ENCODE assay signal across 6 cellular contexts in genomic region chr16:28668199-28668598, GRCh38. TPM values are rescaled to one million over a fixed set of nuclear protein-coding genes. Genes with fewer than 3 reads are reported as not detected.
A peak's percentile ranks its signal among the peaks of the same experiment; 100 is the strongest.
DNase-seq lines count a peak whose midpoint lies in the region; ATAC-seq, FAIRE-seq and TF ChIP-seq lines count a peak whose summit lies in the region.
"Not testable (repeated sequence)": the region's sequence is repeated elsewhere in the genome, so short reads cannot be mapped to it uniquely, and the experiment has no call there.
"Had no signal": no experiment of that assay in that cellular context is flagged by ENCODE, and none has a peak within 500 bp of the region (broad histone marks: within the 10 kb centered on the region; RNA-seq: fewer than 3 reads in every experiment).

No MANE protein-coding gene starts in this region.

- H3K4me3 ChIP-seq in GM23338; Panc1 (ENCODE audit: low read depth in 2 of 2, low read length in 2 of 2); K562; HepG2 (replicated peaks in 1 of 3; ENCODE audit: insufficient read depth in 1 of 3, low read depth in 2 of 3, low read length in 3 of 3); upper lobe of right lung: not testable (repeated sequence)

- CTCF ChIA-PET in Panc1 (lab: Charles Lee); K562 (lab: Yijun Ruan, JAX; ENCODE audit: low intra/inter-chr PET ratio); HepG2 (lab: Yijun Ruan, JAX; ENCODE audit: low intra/inter-chr PET ratio, low total read pairs): not testable (repeated sequence)

- H3F3A ChIP-seq in GM23338 (replicated peaks; ENCODE audit: low read depth) = not testable (repeated sequence)

- H3K36me3 ChIP-seq in GM23338 (ENCODE audit: insufficient read depth); Panc1 (ENCODE audit: control insufficient read depth, insufficient read depth, low read length); K562 (ENCODE audit: control insufficient read depth, insufficient read depth, low read length); HepG2 (replicated peaks in 1 of 2; ENCODE audit: control insufficient read depth in 1 of 2, insufficient read depth in 2 of 2, low read length in 2 of 2); upper lobe of right lung: not testable (repeated sequence)

- TF ChIP-seq CTCF in GM23338 (conservative IDR thresholded peaks at IDR 0.05; ENCODE audit: low read depth in 2 of 2); Panc1 (IDR thresholded peaks at IDR 0.05); K562 (IDR thresholded peaks at IDR 0.05 in 2 of 3, conservative IDR thresholded peaks at IDR 0.05 in 1 of 3; ENCODE audit: insufficient read depth in 2 of 3, low read depth in 1 of 3, low read length in 3 of 3); HepG2 (CRISPR knock-in tag; IDR thresholded peaks at IDR 0.05); upper lobe of right lung (IDR thresholded peaks at IDR 0.05): not testable (repeated sequence)

- intact Hi-C loops in Panc1 (cut with micrococcal nuclease; ENCODE audit: unreplicated experiment); K562 (cut with micrococcal nuclease); HepG2 (cut with micrococcal nuclease; ENCODE audit: unreplicated experiment); upper lobe of right lung (cut with DNase I): not testable (repeated sequence)

- H3K9me2 ChIP-seq in GM23338 (ENCODE audit: insufficient read depth) = not testable (repeated sequence)

- not testable (repeated sequence) for H3K27ac ChIP-seq in GM23338 (ENCODE audit: low read depth); Panc1 (ENCODE audit: low read length); K562 (ENCODE audit: extremely low read depth, low read depth, low read length); HepG2 (ENCODE audit: extremely low read length, insufficient read depth, low read length); upper lobe of right lung

- DNase-seq in GM23338 (ENCODE audit: low spot score); Panc1 (ENCODE audit: low read depth, low spot score); K562 (ENCODE audit: extremely low read depth in 1 of 4, low spot score in 3 of 4); HepG2 (ENCODE audit: low spot score); upper lobe of right lung: not testable (repeated sequence)

- TF ChIP-seq POLR2A in K562 (conservative IDR thresholded peaks at IDR 0.05); HepG2 (IDR thresholded peaks at IDR 0.05; ENCODE audit: insufficient read depth in 1 of 2, low read depth in 2 of 2, low read length in 2 of 2): not testable (repeated sequence)

- not testable (repeated sequence) for H3K27me3 Mint-ChIP-seq in GM23338 (ENCODE audit: insufficient read depth, low read depth, poor library complexity)

- not testable (repeated sequence) for H3K27ac Mint-ChIP-seq in GM23338

- H3K79me2 ChIP-seq in GM23338 (replicated peaks; ENCODE audit: insufficient read depth); K562 (ENCODE audit: control insufficient read depth, insufficient read depth, low read length); HepG2 (ENCODE audit: insufficient read depth, low read length): not testable (repeated sequence)

- not testable (repeated sequence) for H2AFZ ChIP-seq in GM23338; K562 (ENCODE audit: low read depth, low read length); HepG2 (ENCODE audit: low read length)

- not testable (repeated sequence) for H3K4me1 ChIP-seq in GM23338 (ENCODE audit: insufficient read depth); Panc1 (ENCODE audit: control insufficient read depth, insufficient read depth, low read length); K562 (replicated peaks in 1 of 2; ENCODE audit: control insufficient read depth in 2 of 2, insufficient read depth in 2 of 2, low read length in 2 of 2); HepG2 (ENCODE audit: insufficient read depth, low read length); upper lobe of right lung

- WGBS in K562 (ENCODE audit: insufficient coverage, low coverage, missing lambda C conversion rate) = no CpG with 5 or more reads among the region's 4 CpGs
- no CpG with 5 or more reads among the region's 4 CpGs for WGBS in HepG2 (ENCODE audit: low lambda C conversion rate)

- not testable (repeated sequence) for BruUV-seq in Panc1 (replicated peaks; lab: Mats Ljungman, UMichigan); K562 (replicated peaks; lab: Mats Ljungman, UMichigan); HepG2 (replicated peaks; lab: Mats Ljungman, UMichigan)

- not testable (repeated sequence) for H3K9me3 Mint-ChIP-seq in GM23338

- not testable (repeated sequence) for H3K36me3 Mint-ChIP-seq in GM23338 (ENCODE audit: low read depth)

- H3K9me3 ChIP-seq in Panc1 (ENCODE audit: control insufficient read depth, insufficient read depth, low read depth, low read length); K562 (replicated peaks; ENCODE audit: control insufficient read depth, insufficient read depth, low read depth, low read length); HepG2 (ENCODE audit: low read length); upper lobe of right lung: not testable (repeated sequence)

- not testable (repeated sequence) for TF ChIP-seq RAD21 in K562 (CRISPR knock-in tag; conservative IDR thresholded peaks at IDR 0.05 in 1 of 2, IDR thresholded peaks at IDR 0.05 in 1 of 2); HepG2 (CRISPR knock-in tag; IDR thresholded peaks at IDR 0.05)

- H3K27me3 ChIP-seq in GM23338 (ENCODE audit: insufficient read depth); Panc1 (ENCODE audit: control insufficient read depth, insufficient read depth, low read length); K562 (ENCODE audit: control insufficient read depth in 2 of 2, insufficient read depth in 2 of 2, low read length in 2 of 2); HepG2 (ENCODE audit: control insufficient read depth in 1 of 2, insufficient read depth in 2 of 2, low read length in 2 of 2); upper lobe of right lung: not testable (repeated sequence)

- FAIRE-seq in K562 (lab: Jason Lieb, UNC); HepG2 (lab: Jason Lieb, UNC): not testable (repeated sequence)

- H3K9me1 ChIP-seq in K562 (ENCODE audit: control insufficient read depth, insufficient read depth, low read length) = not testable (repeated sequence)

- not testable (repeated sequence) for H3K9ac ChIP-seq in K562 (ENCODE audit: insufficient read depth in 1 of 2, low read depth in 2 of 2, low read length in 2 of 2); HepG2 (ENCODE audit: insufficient read depth, low read depth, low read length)

- peak; percentile 86 for ATAC-seq in GM23338
- ATAC-seq in Panc1 = peak; percentile 51; the same call in 1 of the 2 replicates
- peak; percentile 73 for ATAC-seq in K562
- ATAC-seq in HepG2 = peak; percentile 87
- peak; percentile 70 for ATAC-seq in upper lobe of right lung

- H3K4me2 ChIP-seq in GM23338; K562 (ENCODE audit: insufficient read depth, low read length); HepG2 (ENCODE audit: low read depth, low read length): not testable (repeated sequence)

- in situ Hi-C loops in Panc1 (cut with HindIII; ENCODE audit: low pct_unique_long_range_greater_than_20kb, low sequenced_read_pairs); HepG2 (cut with HindIII; ENCODE audit: extremely low pct_ligation_motif_present, low pct_unique_long_range_greater_than_20kb): not testable (repeated sequence)
- in situ Hi-C loops in K562 (cut with MboI) = loop anchor here (25.0 kb wide), 2 partner anchors 294 to 369 kb away; partner anchors contain the start of genes NFATC2IP and SPNS1

- not testable (repeated sequence) for H3K4me1 Mint-ChIP-seq in GM23338

- not testable (repeated sequence) for H3K4me3 Mint-ChIP-seq in GM23338

- POLR2A ChIA-PET in Panc1 (lab: Charles Lee); K562 (lab: Yijun Ruan, JAX); HepG2 (lab: Yijun Ruan, JAX): not testable (repeated sequence)

- TF ChIP-seq EP300 in K562 (IDR thresholded peaks at IDR 0.05; ENCODE audit: low read length); HepG2 (IDR thresholded peaks at IDR 0.05; ENCODE audit: low read depth in 2 of 2, low read length in 2 of 2); HepG2 (CRISPR knock-in tag; IDR thresholded peaks at IDR 0.05; ENCODE audit: borderline replicate concordance): not testable (repeated sequence)

- not testable (repeated sequence) for H4K20me1 ChIP-seq in GM23338 (replicated peaks; ENCODE audit: insufficient read depth); K562 (replicated peaks; ENCODE audit: control insufficient read depth, insufficient read depth, low read length); HepG2 (ENCODE audit: insufficient read depth, low read length)

RNA-seq across cellular contexts. Expression of gene NPIPB8, which starts 30.3 kb away (rescaled TPM):
- 0.14 TPM in 1 of 2 replicates, not detected in the other for total RNA-seq in GM23338 (2014; rRNA removed; shearing (Covaris generic))
- polyA plus RNA-seq in GM23338 (2016; fragmentation: Nextera tagmentation; extraction: Ambion mirVana) (not detected in 2 replicates), K562 (2011; rRNA removed) (0.54 TPM in 1 of 2 replicates, not detected in the other), K562 (2014; fragmentation: Illumina TruSeq; extraction: Trizol) (not detected in 2 replicates), K562 (2014; fragmentation: Nextera tagmentation; extraction: Ambion mirVana) (not detected), K562 (2014; rRNA removed) (0.16 TPM in 1 of 2 replicates, not detected in the other), HepG2 (2011; rRNA removed) (2.3 and 2.9 TPM in 2 replicates)
- total RNA-seq in Panc1 (2021; ENCODE audit: unreplicated experiment) (not detected), K562 (2014; rRNA removed) (not detected in 2 replicates), K562 (2014; rRNA removed; fragmentation: Illumina TruSeq; extraction: Trizol) (not detected in 2 replicates), K562 (2015; rRNA removed; fragmentation: Illumina TruSeq; extraction: Trizol) (not detected in 2 replicates), K562 (2021) (not detected in 2 replicates), HepG2 (2016; rRNA removed; fragmentation: Illumina TruSeq; extraction: Trizol) (0.49 TPM in 1 of 2 replicates, not detected in the other), upper lobe of right lung (2.8 TPM)
- not detected for polyA plus RNA-seq in Panc1 (2012; ENCODE audit: insufficient read length)
- total RNA-seq in K562 (2011; cell fraction: chromatin; rRNA removed; ENCODE audit: low replicate concordance) = 0.28 and 2.5 TPM in 2 replicates
- total RNA-seq in K562 (2011; cell fraction: nucleolus; rRNA removed) = 0.66 TPM in 1 of 2 replicates, not detected in the other
- total RNA-seq in K562 (2011; cell fraction: nucleoplasm; rRNA removed) = 0.61 and 0.88 TPM in 2 replicates
- not detected in 2 replicates for polyA plus RNA-seq in K562 (2011; cell fraction: cytosol; rRNA removed)
- 0.70 and 3.3 TPM in 2 replicates for polyA plus RNA-seq in K562 (2011; cell fraction: nucleus; rRNA removed)
- polyA plus RNA-seq in K562 (2012) = 0.14 TPM in 1 of 2 replicates, not detected in the other
- polyA minus RNA-seq in K562 (2011; rRNA and poly(A)+ RNA removed) = 0.78 TPM in 1 of 2 replicates, not detected in the other
- not detected in 2 replicates for polyA minus RNA-seq in K562 (2011; cell fraction: cytosol; rRNA and poly(A)+ RNA removed)
- not detected in 2 replicates for polyA minus RNA-seq in K562 (2011; cell fraction: nucleus; rRNA and poly(A)+ RNA removed)
- total RNA-seq in HepG2 (2016; cell fraction: cytosol; rRNA removed; fragmentation: Illumina TruSeq; extraction: Trizol; ENCODE audit: low read depth) = not detected in 2 replicates
- total RNA-seq in HepG2 (2016; cell fraction: insoluble cytoplasmic fraction; rRNA removed; fragmentation: Illumina TruSeq; extraction: Trizol) = 0.82 TPM in 1 of 2 replicates, not detected in the other
- not detected in 2 replicates for total RNA-seq in HepG2 (2016; cell fraction: membrane; rRNA removed; fragmentation: Illumina TruSeq; extraction: Trizol)
- total RNA-seq in HepG2 (2016; cell fraction: nucleus; rRNA removed; fragmentation: Illumina TruSeq; extraction: Trizol) = 1.8 and 2.2 TPM in 2 replicates
- polyA plus RNA-seq in HepG2 (2011; cell fraction: cytosol; rRNA removed) = not detected in 2 replicates
- polyA plus RNA-seq in HepG2 (2011; cell fraction: nucleus; rRNA removed) = 1.3 and 2.4 TPM in 2 replicates
- 0.71 and 2.0 TPM in 2 replicates for polyA plus RNA-seq in HepG2 (2012)
- not detected in 2 replicates for polyA plus RNA-seq in HepG2 (2016; cell fraction: cytosol; fragmentation: Illumina TruSeq; extraction: Trizol; ENCODE audit: low read depth)
- not detected in 2 replicates for polyA plus RNA-seq in HepG2 (2016; cell fraction: insoluble cytoplasmic fraction; fragmentation: Illumina TruSeq; extraction: Trizol; ENCODE audit: low read depth)
- not detected in 2 replicates for polyA plus RNA-seq in HepG2 (2016; cell fraction: membrane; fragmentation: Illumina TruSeq; extraction: Trizol; ENCODE audit: low read depth)
- polyA plus RNA-seq in HepG2 (2016; cell fraction: nucleus; fragmentation: Illumina TruSeq; extraction: Trizol; ENCODE audit: insufficient read depth, low read depth) = 5.4 and 6.5 TPM in 2 replicates
- polyA minus RNA-seq in HepG2 (2011; rRNA and poly(A)+ RNA removed; ENCODE audit: low replicate concordance) = 0.63 and 3.7 TPM in 2 replicates
- polyA minus RNA-seq in HepG2 (2011; cell fraction: cytosol; rRNA and poly(A)+ RNA removed) = not detected in 2 replicates
- 3.6 and 6.1 TPM in 2 replicates for polyA minus RNA-seq in HepG2 (2011; cell fraction: nucleus; rRNA and poly(A)+ RNA removed)
- polyA plus RNA-seq: BJ had no signal

RNA-seq across cellular contexts. Expression of gene EIF3C, which starts 43.1 kb away (rescaled TPM):
- 334 and 368 TPM in 2 replicates for total RNA-seq in GM23338 (2014; rRNA removed; shearing (Covaris generic))
- polyA plus RNA-seq in GM23338 (2016; fragmentation: Nextera tagmentation; extraction: Ambion mirVana) (1,247 and 1,475 TPM in 2 replicates), K562 (2011; rRNA removed) (221 and 411 TPM in 2 replicates), K562 (2014; fragmentation: Illumina TruSeq; extraction: Trizol) (464 and 523 TPM in 2 replicates), K562 (2014; fragmentation: Nextera tagmentation; extraction: Ambion mirVana) (100 to 1,000 TPM; 131 to 169 TPM), K562 (2014; rRNA removed) (598 and 639 TPM in 2 replicates), HepG2 (2011; rRNA removed) (360 and 380 TPM in 2 replicates)
- total RNA-seq in Panc1 (2021; ENCODE audit: unreplicated experiment) (526 TPM), K562 (2014; rRNA removed) (611 and 748 TPM in 2 replicates), K562 (2014; rRNA removed; fragmentation: Illumina TruSeq; extraction: Trizol) (226 and 295 TPM in 2 replicates), K562 (2015; rRNA removed; fragmentation: Illumina TruSeq; extraction: Trizol) (297 and 300 TPM in 2 replicates), K562 (2021) (816 and 865 TPM in 2 replicates), HepG2 (2016; rRNA removed; fragmentation: Illumina TruSeq; extraction: Trizol) (415 and 760 TPM in 2 replicates), upper lobe of right lung (507 TPM)
- polyA plus RNA-seq in Panc1 (2012; ENCODE audit: insufficient read length) = 457 TPM
- 481 and 617 TPM in 2 replicates for total RNA-seq in K562 (2011; cell fraction: chromatin; rRNA removed; ENCODE audit: low replicate concordance)
- 195 and 201 TPM in 2 replicates for total RNA-seq in K562 (2011; cell fraction: nucleolus; rRNA removed)
- 210 and 304 TPM in 2 replicates for total RNA-seq in K562 (2011; cell fraction: nucleoplasm; rRNA removed)
- 360 and 763 TPM in 2 replicates for polyA plus RNA-seq in K562 (2011; cell fraction: cytosol; rRNA removed)
- polyA plus RNA-seq in K562 (2011; cell fraction: nucleus; rRNA removed) = 162 and 326 TPM in 2 replicates
- 477 and 725 TPM in 2 replicates for polyA plus RNA-seq in K562 (2012)
- 390 and 469 TPM in 2 replicates for polyA minus RNA-seq in K562 (2011; rRNA and poly(A)+ RNA removed)
- polyA minus RNA-seq in K562 (2011; cell fraction: cytosol; rRNA and poly(A)+ RNA removed) = 298 and 331 TPM in 2 replicates
- 65.6 and 71.5 TPM in 2 replicates for polyA minus RNA-seq in K562 (2011; cell fraction: nucleus; rRNA and poly(A)+ RNA removed)
- 129 and 159 TPM in 2 replicates for total RNA-seq in HepG2 (2016; cell fraction: cytosol; rRNA removed; fragmentation: Illumina TruSeq; extraction: Trizol; ENCODE audit: low read depth)
- 427 and 684 TPM in 2 replicates for total RNA-seq in HepG2 (2016; cell fraction: insoluble cytoplasmic fraction; rRNA removed; fragmentation: Illumina TruSeq; extraction: Trizol)
- total RNA-seq in HepG2 (2016; cell fraction: membrane; rRNA removed; fragmentation: Illumina TruSeq; extraction: Trizol) = 299 and 312 TPM in 2 replicates
- 339 and 355 TPM in 2 replicates for total RNA-seq in HepG2 (2016; cell fraction: nucleus; rRNA removed; fragmentation: Illumina TruSeq; extraction: Trizol)
- 264 and 512 TPM in 2 replicates for polyA plus RNA-seq in HepG2 (2011; cell fraction: cytosol; rRNA removed)
- 421 and 450 TPM in 2 replicates for polyA plus RNA-seq in HepG2 (2011; cell fraction: nucleus; rRNA removed)
- polyA plus RNA-seq in HepG2 (2012) = 483 and 615 TPM in 2 replicates
- polyA plus RNA-seq in HepG2 (2016; cell fraction: cytosol; fragmentation: Illumina TruSeq; extraction: Trizol; ENCODE audit: low read depth) = 137 and 180 TPM in 2 replicates
- 1,077 and 1,162 TPM in 2 replicates for polyA plus RNA-seq in HepG2 (2016; cell fraction: insoluble cytoplasmic fraction; fragmentation: Illumina TruSeq; extraction: Trizol; ENCODE audit: low read depth)
- 325 and 394 TPM in 2 replicates for polyA plus RNA-seq in HepG2 (2016; cell fraction: membrane; fragmentation: Illumina TruSeq; extraction: Trizol; ENCODE audit: low read depth)
- 878 and 886 TPM in 2 replicates for polyA plus RNA-seq in HepG2 (2016; cell fraction: nucleus; fragmentation: Illumina TruSeq; extraction: Trizol; ENCODE audit: insufficient read depth, low read depth)
- polyA minus RNA-seq in HepG2 (2011; rRNA and poly(A)+ RNA removed; ENCODE audit: low replicate concordance) = 517 and 970 TPM in 2 replicates
- 293 and 361 TPM in 2 replicates for polyA minus RNA-seq in HepG2 (2011; cell fraction: cytosol; rRNA and poly(A)+ RNA removed)
- polyA minus RNA-seq in HepG2 (2011; cell fraction: nucleus; rRNA and poly(A)+ RNA removed) = 84.8 and 110 TPM in 2 replicates

RNA-seq across cellular contexts. Expression of gene SULT1A1, which starts 58.4 kb away (rescaled TPM):
- 1.7 and 3.5 TPM in 2 replicates for total RNA-seq in GM23338 (2014; rRNA removed; shearing (Covaris generic))
- 2.2 and 2.4 TPM in 2 replicates for polyA plus RNA-seq in GM23338 (2016; fragmentation: Nextera tagmentation; extraction: Ambion mirVana)
- total RNA-seq in Panc1 (2021; ENCODE audit: unreplicated experiment) = 1.5 TPM
- polyA plus RNA-seq in Panc1 (2012; ENCODE audit: insufficient read length) = 2.8 TPM
- 2.1 and 6.2 TPM in 2 replicates for total RNA-seq in K562 (2011; cell fraction: chromatin; rRNA removed; ENCODE audit: low replicate concordance)
- total RNA-seq in K562 (2011; cell fraction: nucleolus; rRNA removed) = 3.9 and 4.2 TPM in 2 replicates
- 3.4 and 4.7 TPM in 2 replicates for total RNA-seq in K562 (2011; cell fraction: nucleoplasm; rRNA removed)
- 21.2 and 30.2 TPM in 2 replicates for total RNA-seq in K562 (2014; rRNA removed)
- total RNA-seq in K562 (2014; rRNA removed; fragmentation: Illumina TruSeq; extraction: Trizol) = 9.6 and 11.6 TPM in 2 replicates
- total RNA-seq in K562 (2015; rRNA removed; fragmentation: Illumina TruSeq; extraction: Trizol) = 21.3 and 22.4 TPM in 2 replicates
- total RNA-seq in K562 (2021) = 15.3 and 15.6 TPM in 2 replicates
- polyA plus RNA-seq in K562 (2011; rRNA removed) = 2.9 and 3.4 TPM in 2 replicates
- 2.2 and 6.1 TPM in 2 replicates for polyA plus RNA-seq in K562 (2011; cell fraction: cytosol; rRNA removed)
- 1.7 and 5.0 TPM in 2 replicates for polyA plus RNA-seq in K562 (2011; cell fraction: nucleus; rRNA removed)
- polyA plus RNA-seq in K562 (2012) = 25.2 and 83.2 TPM in 2 replicates
- polyA plus RNA-seq in K562 (2014; fragmentation: Illumina TruSeq; extraction: Trizol) = 30.1 and 33.7 TPM in 2 replicates
- polyA plus RNA-seq in K562 (2014; fragmentation: Nextera tagmentation; extraction: Ambion mirVana) = 10 to 100 TPM; 16.6 to 22.9 TPM
- polyA plus RNA-seq in K562 (2014; rRNA removed) = 15.6 and 15.8 TPM in 2 replicates
- polyA minus RNA-seq in K562 (2011; rRNA and poly(A)+ RNA removed) = 0.67 and 0.99 TPM in 2 replicates
- polyA minus RNA-seq in K562 (2011; cell fraction: cytosol; rRNA and poly(A)+ RNA removed) = 0.46 and 0.57 TPM in 2 replicates
- polyA minus RNA-seq in K562 (2011; cell fraction: nucleus; rRNA and poly(A)+ RNA removed) = 1.2 and 1.3 TPM in 2 replicates
- total RNA-seq in HepG2 (2016; rRNA removed; fragmentation: Illumina TruSeq; extraction: Trizol) = 147 and 174 TPM in 2 replicates
- total RNA-seq in HepG2 (2016; cell fraction: cytosol; rRNA removed; fragmentation: Illumina TruSeq; extraction: Trizol; ENCODE audit: low read depth) = 53.8 and 58.2 TPM in 2 replicates
- 157 and 177 TPM in 2 replicates for total RNA-seq in HepG2 (2016; cell fraction: insoluble cytoplasmic fraction; rRNA removed; fragmentation: Illumina TruSeq; extraction: Trizol)
- 56.7 and 63.7 TPM in 2 replicates for total RNA-seq in HepG2 (2016; cell fraction: membrane; rRNA removed; fragmentation: Illumina TruSeq; extraction: Trizol)
- total RNA-seq in HepG2 (2016; cell fraction: nucleus; rRNA removed; fragmentation: Illumina TruSeq; extraction: Trizol) = 55.4 and 59.6 TPM in 2 replicates
- polyA plus RNA-seq in HepG2 (2011; rRNA removed) = 114 and 117 TPM in 2 replicates
- polyA plus RNA-seq in HepG2 (2011; cell fraction: cytosol; rRNA removed) = 87.7 and 112 TPM in 2 replicates
- polyA plus RNA-seq in HepG2 (2011; cell fraction: nucleus; rRNA removed) = 78.9 and 79.1 TPM in 2 replicates
- polyA plus RNA-seq in HepG2 (2012) = 97.2 and 132 TPM in 2 replicates
- 63.2 and 71.4 TPM in 2 replicates for polyA plus RNA-seq in HepG2 (2016; cell fraction: cytosol; fragmentation: Illumina TruSeq; extraction: Trizol; ENCODE audit: low read depth)
- polyA plus RNA-seq in HepG2 (2016; cell fraction: insoluble cytoplasmic fraction; fragmentation: Illumina TruSeq; extraction: Trizol; ENCODE audit: low read depth) = 204 and 206 TPM in 2 replicates
- 50.8 and 59.5 TPM in 2 replicates for polyA plus RNA-seq in HepG2 (2016; cell fraction: membrane; fragmentation: Illumina TruSeq; extraction: Trizol; ENCODE audit: low read depth)
- 122 and 123 TPM in 2 replicates for polyA plus RNA-seq in HepG2 (2016; cell fraction: nucleus; fragmentation: Illumina TruSeq; extraction: Trizol; ENCODE audit: insufficient read depth, low read depth)
- polyA minus RNA-seq in HepG2 (2011; rRNA and poly(A)+ RNA removed; ENCODE audit: low replicate concordance) = 18.9 and 75.8 TPM in 2 replicates
- 33.0 and 38.4 TPM in 2 replicates for polyA minus RNA-seq in HepG2 (2011; cell fraction: cytosol; rRNA and poly(A)+ RNA removed)
- polyA minus RNA-seq in HepG2 (2011; cell fraction: nucleus; rRNA and poly(A)+ RNA removed) = 20.5 and 29.8 TPM in 2 replicates
- 55.4 TPM for total RNA-seq in upper lobe of right lung
